11 cellular contexts compared by ENCODE assay signal in genomic region chr1:8905582-8906191, GRCh38. TPM values are rescaled to one million over a fixed set of nuclear protein-coding genes. Genes with fewer than 3 reads are reported as not detected.
DNase-seq lines count a peak whose midpoint lies in the region; ATAC-seq and TF ChIP-seq lines count a peak whose summit lies in the region.
"Had no signal": no experiment of that assay in that cellular context is flagged by ENCODE, and none has a peak within 500 bp of the region (broad histone marks: within the 10 kb centered on the region; RNA-seq: fewer than 3 reads in every experiment).

No MANE protein-coding gene starts in this region.

- no peak overlapping the region for H3K4me3 Mint-ChIP-seq in activated CD4-positive, alpha-beta T cell treated with anti-CD3 and anti-CD28 coated beads, Interleukin-2, amount 10 ng/mL, durations not matched to agents 24 days and 14 days

- intact Hi-C loops in activated CD4-positive, alpha-beta T cell treated with anti-CD3 and anti-CD28 coated beads, Interleukin-2, amount 10 ng/mL, durations not matched to agents 24 days and 14 days (cut with micrococcal nuclease) = no loop called here

- peaks cover 39% of the 10 kb centered on the region for H3K4me1 Mint-ChIP-seq in activated CD4-positive, alpha-beta T cell treated with anti-CD3 and anti-CD28 coated beads, Interleukin-2, amount 10 ng/mL, durations not matched to agents 24 days and 14 days

- peak overlapping the region; percentile 60 for H3K27ac Mint-ChIP-seq in activated CD4-positive, alpha-beta T cell treated with anti-CD3 and anti-CD28 coated beads, Interleukin-2, amount 10 ng/mL, durations not matched to agents 24 days and 14 days
- peak overlapping the region; percentile 31 to 75 for H3K27ac Mint-ChIP-seq in activated naive CD4-positive, alpha-beta T cell treated with anti-CD3 and anti-CD28 coated beads, Interleukin-2, amount 50 U/mL, for 72 hours

- H3K9me3 Mint-ChIP-seq in activated CD4-positive, alpha-beta T cell treated with anti-CD3 and anti-CD28 coated beads, Interleukin-2, amount 10 ng/mL, durations not matched to agents 24 days and 14 days = peaks cover 5% of the 10 kb centered on the region
- H3K9me3 Mint-ChIP-seq in activated naive CD4-positive, alpha-beta T cell treated with anti-CD3 and anti-CD28 coated beads, Interleukin-2, amount 50 U/mL, for 72 hours = no peaks in the 10 kb centered on the region

- no peaks in the 10 kb centered on the region for H3K27me3 Mint-ChIP-seq in activated CD4-positive, alpha-beta T cell treated with anti-CD3 and anti-CD28 coated beads, Interleukin-2, amount 10 ng/mL, durations not matched to agents 24 days and 14 days

- peaks cover 10% of the 10 kb centered on the region for H3K36me3 Mint-ChIP-seq in activated CD4-positive, alpha-beta T cell treated with anti-CD3 and anti-CD28 coated beads, Interleukin-2, amount 10 ng/mL, durations not matched to agents 24 days and 14 days (ENCODE audit: low read depth)
- peaks cover 0 to 10% of the 10 kb centered on the region in 2 donors for H3K36me3 Mint-ChIP-seq in activated naive CD4-positive, alpha-beta T cell treated with anti-CD3 and anti-CD28 coated beads, Interleukin-2, amount 50 U/mL, for 72 hours

- no peak for ATAC-seq in activated naive CD4-positive, alpha-beta T cell treated with anti-CD3 and anti-CD28 coated beads, Interleukin-2, amount 50 U/mL, for 72 hours
- ATAC-seq in HG03097 (IDR thresholded peaks at IDR 0.05; ENCODE audit: low FRiP score, unreplicated experiment) = no peak

- DNase-seq in activated CD4-positive, alpha-beta T cell treated with anti-CD3 and anti-CD28 coated beads, Interleukin-2, amount 10 ng/mL, durations not matched to agents 24 days and 14 days = no peak
- DNase-seq in activated CD4-positive, alpha-beta T cell treated with anti-CD3 and anti-CD28 coated beads for 4 hours = no peak
- no peak for DNase-seq in activated naive CD4-positive, alpha-beta T cell treated with anti-CD3 and anti-CD28 coated beads, Interleukin-2, amount 50 U/mL, for 72 hours (ENCODE audit: low spot score in 2 of 2)
- DNase-seq in fibroblast of gingiva (ENCODE audit: low read depth) = peak; percentile 65
- peak; percentile 85 for DNase-seq in stromal cell of bone marrow (ENCODE audit: low read depth)
- no peak for DNase-seq in middle frontal gyrus (ENCODE audit: extremely low spot score, low spot score)
- DNase-seq in GM10266 (ENCODE audit: extremely low spot score) = no peak
- DNase-seq: ACHN, colonic mucosa, NCI-H446 had no signal

- TF ChIP-seq CTCF in GM10266 (IDR thresholded peaks at IDR 0.05; ENCODE audit: control insufficient read depth, insufficient read depth, low read depth, missing control alignments) = no peak

RNA-seq across cellular contexts. Expression of gene ENO1, which starts 27.2 kb away (rescaled TPM):
- total RNA-seq in activated CD4-positive, alpha-beta T cell treated with anti-CD3 and anti-CD28 coated beads, Interleukin-2, amount 10 ng/mL, durations not matched to agents 24 days and 14 days = 3,899 and 3,999 TPM in 2 replicates
- total RNA-seq in activated naive CD4-positive, alpha-beta T cell treated with anti-CD3 and anti-CD28 coated beads, Interleukin-2, amount 50 U/mL, for 72 hours = 1,000 to 10,000 TPM; 1,473 to 3,739 TPM

RNA-seq across cellular contexts. Expression of gene CA6, which starts 40.0 kb away (rescaled TPM):
- 1.0 and 1.3 TPM in 2 replicates for total RNA-seq in activated CD4-positive, alpha-beta T cell treated with anti-CD3 and anti-CD28 coated beads, Interleukin-2, amount 10 ng/mL, durations not matched to agents 24 days and 14 days
- 1 to 10 TPM in 1 of 2 donors, under 1 TPM in 1; 0.66 to 1.7 TPM for total RNA-seq in activated naive CD4-positive, alpha-beta T cell treated with anti-CD3 and anti-CD28 coated beads, Interleukin-2, amount 50 U/mL, for 72 hours
- total RNA-seq: colonic mucosa had no signal

Comparison
In these comparisons a context has a peak if more than half of its experiments do, and no peak if none do; other contexts are left out.
1. DNase-seq: peak in fibroblast of gingiva (single experiment) and stromal cell of bone marrow (single experiment); none in activated CD4-positive, alpha-beta T cell treated with anti-CD3 and anti-CD28 coated beads, Interleukin-2, amount 10 ng/mL, durations not matched to agents 24 days and 14 days (single experiment), activated CD4-positive, alpha-beta T cell treated with anti-CD3 and anti-CD28 coated beads for 4 hours (0 of 2), activated naive CD4-positive, alpha-beta T cell treated with anti-CD3 and anti-CD28 coated beads, Interleukin-2, amount 50 U/mL, for 72 hours (0 of 2), middle frontal gyrus (single experiment) and GM10266 (single experiment).